1 cellular context compared by ENCODE assay signal in the genomic region with DNA sequence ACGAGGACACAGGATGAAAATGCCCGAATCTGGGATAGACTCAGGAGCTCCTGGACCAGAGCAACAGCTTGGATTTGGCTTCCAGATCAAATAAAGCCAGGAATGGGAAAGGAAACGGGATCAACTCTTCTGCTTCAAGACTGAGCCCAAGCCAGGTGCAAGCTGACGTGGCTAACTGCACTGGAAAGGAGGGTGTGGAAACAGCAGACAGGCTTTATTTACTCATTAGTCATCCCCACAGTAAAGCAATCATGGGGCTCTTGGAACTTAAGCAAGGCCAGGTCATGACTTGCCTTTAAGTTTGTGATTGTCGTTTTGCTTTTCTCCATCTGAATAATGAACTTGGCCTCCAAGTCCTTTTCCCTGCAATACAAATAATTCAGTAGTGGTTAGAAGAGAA.
A peak's percentile ranks its signal among the peaks of the same experiment; 100 is the strongest.
TF ChIP-seq lines count a peak whose summit lies in the region.

No MANE protein-coding gene starts in this region.

TF ChIP-seq in HepG2, 621 proteins besides CTCF, POLR2A, EP300 and RAD21 (continued from another document):
- TF ChIP-seq HNRNPLL (IDR thresholded peaks at IDR 0.05; ENCODE audit: low read depth, low read length, poor library complexity, severe bottlenecking) (no peak), HDAC6 (IDR thresholded peaks at IDR 0.05; ENCODE audit: low read depth, low read length) (no peak), ZNF761 (CRISPR knock-in tag; conservative IDR thresholded peaks at IDR 0.05) (no peak), PPARG (CRISPR knock-in tag; conservative IDR thresholded peaks at IDR 0.05) (no peak), KAT2B (IDR thresholded peaks at IDR 0.05; ENCODE audit: borderline replicate concordance, low read depth, low read length) (no peak), TBL1XR1 (IDR thresholded peaks at IDR 0.05; ENCODE audit: borderline replicate concordance, low read length, partially characterized antibody) (no peak), RBM39 (IDR thresholded peaks at IDR 0.05; ENCODE audit: low read depth, low read length, poor library complexity, severe bottlenecking) (no peak), FOXA1 (IDR thresholded peaks at IDR 0.05) (peak; percentile 21; the same call in 1 of the 2 replicates), FOXA1 (CRISPR knock-in tag; IDR thresholded peaks at IDR 0.05) (peak; percentile 89), ZNF263 (CRISPR knock-in tag; IDR thresholded peaks at IDR 0.05) (peak; percentile 17; the same call in 1 of the 2 replicates), MBD4 (IDR thresholded peaks at IDR 0.05; ENCODE audit: borderline replicate concordance, low read length) (no peak), ZNF224 (CRISPR knock-in tag; IDR thresholded peaks at IDR 0.05) (no peak), RORA (CRISPR knock-in tag; IDR thresholded peaks at IDR 0.05) (no peak), MAFK (conservative IDR thresholded peaks at IDR 0.05 in 1 of 2, IDR thresholded peaks at IDR 0.05 in 1 of 2; ENCODE audit: low read length in 2 of 2) (peak; percentile 32 to 57; a peak in 2 of 4 replicates), MAZ (IDR thresholded peaks at IDR 0.05; ENCODE audit: borderline replicate concordance, low read depth, low read length) (peak; percentile 22; the same call in 1 of the 2 replicates), MAZ (CRISPR knock-in tag; IDR thresholded peaks at IDR 0.05; ENCODE audit: low read depth) (no peak), ZNF12 (CRISPR knock-in tag; IDR thresholded peaks at IDR 0.05) (0 out of 2 replicates have a peak, but pooled peaks have one; percentile 45), YY1 (IDR thresholded peaks at IDR 0.05; ENCODE audit: insufficient read depth, insufficient replicate concordance, low read depth, low read length) (no peak), MED8 (CRISPR knock-in tag; IDR thresholded peaks at IDR 0.05; ENCODE audit: insufficient replicate concordance) (no peak), PAWR (CRISPR knock-in tag; IDR thresholded peaks at IDR 0.05; ENCODE audit: borderline replicate concordance) (no peak), MYNN (CRISPR knock-in tag; IDR thresholded peaks at IDR 0.05; ENCODE audit: low read depth) (no peak), RARA (CRISPR knock-in tag; IDR thresholded peaks at IDR 0.05) (peak; percentile 90), ZFYVE20 (CRISPR knock-in tag; IDR thresholded peaks at IDR 0.05; ENCODE audit: borderline replicate concordance, low read depth) (no peak), ZFP36 (IDR thresholded peaks at IDR 0.05; ENCODE audit: borderline replicate concordance, low read depth, low read length, partially characterized antibody) (no peak), ZNF775 (CRISPR knock-in tag; IDR thresholded peaks at IDR 0.05; ENCODE audit: borderline replicate concordance) (no peak), NFE2L2 (IDR thresholded peaks at IDR 0.05; ENCODE audit: low read length) (peak; percentile 17; the same call in 1 of the 2 replicates), SNRNP70 (IDR thresholded peaks at IDR 0.05; ENCODE audit: low read depth, low read length) (no peak), MIER3 (CRISPR knock-in tag; IDR thresholded peaks at IDR 0.05; ENCODE audit: borderline replicate concordance) (peak; percentile 50; the same call in 1 of the 2 replicates), SMC3 (IDR thresholded peaks at IDR 0.05; ENCODE audit: low read length) (0 out of 2 replicates have a peak, but pooled peaks have one; percentile 13), ARNTL (CRISPR knock-in tag; IDR thresholded peaks at IDR 0.05) (no peak), ISL2 (CRISPR knock-in tag; IDR thresholded peaks at IDR 0.05) (0 out of 2 replicates have a peak, but pooled peaks have one; percentile 21)
- TF ChIP-seq, protein P1, sequence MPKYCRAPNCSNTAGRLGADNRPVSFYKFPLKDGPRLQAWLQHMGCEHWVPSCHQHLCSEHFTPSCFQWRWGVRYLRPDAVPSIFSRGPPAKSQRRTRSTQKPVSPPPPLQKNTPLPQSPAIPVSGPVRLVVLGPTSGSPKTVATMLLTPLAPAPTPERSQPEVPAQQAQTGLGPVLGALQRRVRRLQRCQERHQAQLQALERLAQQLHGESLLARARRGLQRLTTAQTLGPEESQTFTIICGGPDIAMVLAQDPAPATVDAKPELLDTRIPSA (CRISPR knock-in tag; IDR thresholded peaks at IDR 0.05; ENCODE audit: borderline replicate concordance): no peak
- TF ChIP-seq, protein P2, sequence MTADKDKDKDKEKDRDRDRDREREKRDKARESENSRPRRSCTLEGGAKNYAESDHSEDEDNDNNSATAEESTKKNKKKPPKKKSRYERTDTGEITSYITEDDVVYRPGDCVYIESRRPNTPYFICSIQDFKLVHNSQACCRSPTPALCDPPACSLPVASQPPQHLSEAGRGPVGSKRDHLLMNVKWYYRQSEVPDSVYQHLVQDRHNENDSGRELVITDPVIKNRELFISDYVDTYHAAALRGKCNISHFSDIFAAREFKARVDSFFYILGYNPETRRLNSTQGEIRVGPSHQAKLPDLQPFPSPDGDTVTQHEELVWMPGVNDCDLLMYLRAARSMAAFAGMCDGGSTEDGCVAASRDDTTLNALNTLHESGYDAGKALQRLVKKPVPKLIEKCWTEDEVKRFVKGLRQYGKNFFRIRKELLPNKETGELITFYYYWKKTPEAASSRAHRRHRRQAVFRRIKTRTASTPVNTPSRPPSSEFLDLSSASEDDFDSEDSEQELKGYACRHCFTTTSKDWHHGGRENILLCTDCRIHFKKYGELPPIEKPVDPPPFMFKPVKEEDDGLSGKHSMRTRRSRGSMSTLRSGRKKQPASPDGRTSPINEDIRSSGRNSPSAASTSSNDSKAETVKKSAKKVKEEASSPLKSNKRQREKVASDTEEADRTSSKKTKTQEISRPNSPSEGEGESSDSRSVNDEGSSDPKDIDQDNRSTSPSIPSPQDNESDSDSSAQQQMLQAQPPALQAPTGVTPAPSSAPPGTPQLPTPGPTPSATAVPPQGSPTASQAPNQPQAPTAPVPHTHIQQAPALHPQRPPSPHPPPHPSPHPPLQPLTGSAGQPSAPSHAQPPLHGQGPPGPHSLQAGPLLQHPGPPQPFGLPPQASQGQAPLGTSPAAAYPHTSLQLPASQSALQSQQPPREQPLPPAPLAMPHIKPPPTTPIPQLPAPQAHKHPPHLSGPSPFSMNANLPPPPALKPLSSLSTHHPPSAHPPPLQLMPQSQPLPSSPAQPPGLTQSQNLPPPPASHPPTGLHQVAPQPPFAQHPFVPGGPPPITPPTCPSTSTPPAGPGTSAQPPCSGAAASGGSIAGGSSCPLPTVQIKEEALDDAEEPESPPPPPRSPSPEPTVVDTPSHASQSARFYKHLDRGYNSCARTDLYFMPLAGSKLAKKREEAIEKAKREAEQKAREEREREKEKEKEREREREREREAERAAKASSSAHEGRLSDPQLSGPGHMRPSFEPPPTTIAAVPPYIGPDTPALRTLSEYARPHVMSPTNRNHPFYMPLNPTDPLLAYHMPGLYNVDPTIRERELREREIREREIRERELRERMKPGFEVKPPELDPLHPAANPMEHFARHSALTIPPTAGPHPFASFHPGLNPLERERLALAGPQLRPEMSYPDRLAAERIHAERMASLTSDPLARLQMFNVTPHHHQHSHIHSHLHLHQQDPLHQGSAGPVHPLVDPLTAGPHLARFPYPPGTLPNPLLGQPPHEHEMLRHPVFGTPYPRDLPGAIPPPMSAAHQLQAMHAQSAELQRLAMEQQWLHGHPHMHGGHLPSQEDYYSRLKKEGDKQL (CRISPR knock-in tag; IDR thresholded peaks at IDR 0.05; ENCODE audit: low read depth): peak; percentile 30; the same call in 1 of the 2 replicates
- TF ChIP-seq, protein P3, sequence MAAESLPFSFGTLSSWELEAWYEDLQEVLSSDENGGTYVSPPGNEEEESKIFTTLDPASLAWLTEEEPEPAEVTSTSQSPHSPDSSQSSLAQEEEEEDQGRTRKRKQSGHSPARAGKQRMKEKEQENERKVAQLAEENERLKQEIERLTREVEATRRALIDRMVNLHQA (CRISPR knock-in tag; IDR thresholded peaks at IDR 0.05): no peak
- TF ChIP-seq, protein P4, sequence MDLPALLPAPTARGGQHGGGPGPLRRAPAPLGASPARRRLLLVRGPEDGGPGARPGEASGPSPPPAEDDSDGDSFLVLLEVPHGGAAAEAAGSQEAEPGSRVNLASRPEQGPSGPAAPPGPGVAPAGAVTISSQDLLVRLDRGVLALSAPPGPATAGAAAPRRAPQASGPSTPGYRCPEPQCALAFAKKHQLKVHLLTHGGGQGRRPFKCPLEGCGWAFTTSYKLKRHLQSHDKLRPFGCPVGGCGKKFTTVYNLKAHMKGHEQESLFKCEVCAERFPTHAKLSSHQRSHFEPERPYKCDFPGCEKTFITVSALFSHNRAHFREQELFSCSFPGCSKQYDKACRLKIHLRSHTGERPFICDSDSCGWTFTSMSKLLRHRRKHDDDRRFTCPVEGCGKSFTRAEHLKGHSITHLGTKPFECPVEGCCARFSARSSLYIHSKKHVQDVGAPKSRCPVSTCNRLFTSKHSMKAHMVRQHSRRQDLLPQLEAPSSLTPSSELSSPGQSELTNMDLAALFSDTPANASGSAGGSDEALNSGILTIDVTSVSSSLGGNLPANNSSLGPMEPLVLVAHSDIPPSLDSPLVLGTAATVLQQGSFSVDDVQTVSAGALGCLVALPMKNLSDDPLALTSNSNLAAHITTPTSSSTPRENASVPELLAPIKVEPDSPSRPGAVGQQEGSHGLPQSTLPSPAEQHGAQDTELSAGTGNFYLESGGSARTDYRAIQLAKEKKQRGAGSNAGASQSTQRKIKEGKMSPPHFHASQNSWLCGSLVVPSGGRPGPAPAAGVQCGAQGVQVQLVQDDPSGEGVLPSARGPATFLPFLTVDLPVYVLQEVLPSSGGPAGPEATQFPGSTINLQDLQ (CRISPR knock-in tag; IDR thresholded peaks at IDR 0.05): no peak
- TF ChIP-seq, protein P5, sequence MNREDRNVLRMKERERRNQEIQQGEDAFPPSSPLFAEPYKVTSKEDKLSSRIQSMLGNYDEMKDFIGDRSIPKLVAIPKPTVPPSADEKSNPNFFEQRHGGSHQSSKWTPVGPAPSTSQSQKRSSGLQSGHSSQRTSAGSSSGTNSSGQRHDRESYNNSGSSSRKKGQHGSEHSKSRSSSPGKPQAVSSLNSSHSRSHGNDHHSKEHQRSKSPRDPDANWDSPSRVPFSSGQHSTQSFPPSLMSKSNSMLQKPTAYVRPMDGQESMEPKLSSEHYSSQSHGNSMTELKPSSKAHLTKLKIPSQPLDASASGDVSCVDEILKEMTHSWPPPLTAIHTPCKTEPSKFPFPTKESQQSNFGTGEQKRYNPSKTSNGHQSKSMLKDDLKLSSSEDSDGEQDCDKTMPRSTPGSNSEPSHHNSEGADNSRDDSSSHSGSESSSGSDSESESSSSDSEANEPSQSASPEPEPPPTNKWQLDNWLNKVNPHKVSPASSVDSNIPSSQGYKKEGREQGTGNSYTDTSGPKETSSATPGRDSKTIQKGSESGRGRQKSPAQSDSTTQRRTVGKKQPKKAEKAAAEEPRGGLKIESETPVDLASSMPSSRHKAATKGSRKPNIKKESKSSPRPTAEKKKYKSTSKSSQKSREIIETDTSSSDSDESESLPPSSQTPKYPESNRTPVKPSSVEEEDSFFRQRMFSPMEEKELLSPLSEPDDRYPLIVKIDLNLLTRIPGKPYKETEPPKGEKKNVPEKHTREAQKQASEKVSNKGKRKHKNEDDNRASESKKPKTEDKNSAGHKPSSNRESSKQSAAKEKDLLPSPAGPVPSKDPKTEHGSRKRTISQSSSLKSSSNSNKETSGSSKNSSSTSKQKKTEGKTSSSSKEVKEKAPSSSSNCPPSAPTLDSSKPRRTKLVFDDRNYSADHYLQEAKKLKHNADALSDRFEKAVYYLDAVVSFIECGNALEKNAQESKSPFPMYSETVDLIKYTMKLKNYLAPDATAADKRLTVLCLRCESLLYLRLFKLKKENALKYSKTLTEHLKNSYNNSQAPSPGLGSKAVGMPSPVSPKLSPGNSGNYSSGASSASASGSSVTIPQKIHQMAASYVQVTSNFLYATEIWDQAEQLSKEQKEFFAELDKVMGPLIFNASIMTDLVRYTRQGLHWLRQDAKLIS (CRISPR knock-in tag; IDR thresholded peaks at IDR 0.05): no peak
